Comparison of ENCODE assay signal across 8 cellular contexts in the genomic region with DNA sequence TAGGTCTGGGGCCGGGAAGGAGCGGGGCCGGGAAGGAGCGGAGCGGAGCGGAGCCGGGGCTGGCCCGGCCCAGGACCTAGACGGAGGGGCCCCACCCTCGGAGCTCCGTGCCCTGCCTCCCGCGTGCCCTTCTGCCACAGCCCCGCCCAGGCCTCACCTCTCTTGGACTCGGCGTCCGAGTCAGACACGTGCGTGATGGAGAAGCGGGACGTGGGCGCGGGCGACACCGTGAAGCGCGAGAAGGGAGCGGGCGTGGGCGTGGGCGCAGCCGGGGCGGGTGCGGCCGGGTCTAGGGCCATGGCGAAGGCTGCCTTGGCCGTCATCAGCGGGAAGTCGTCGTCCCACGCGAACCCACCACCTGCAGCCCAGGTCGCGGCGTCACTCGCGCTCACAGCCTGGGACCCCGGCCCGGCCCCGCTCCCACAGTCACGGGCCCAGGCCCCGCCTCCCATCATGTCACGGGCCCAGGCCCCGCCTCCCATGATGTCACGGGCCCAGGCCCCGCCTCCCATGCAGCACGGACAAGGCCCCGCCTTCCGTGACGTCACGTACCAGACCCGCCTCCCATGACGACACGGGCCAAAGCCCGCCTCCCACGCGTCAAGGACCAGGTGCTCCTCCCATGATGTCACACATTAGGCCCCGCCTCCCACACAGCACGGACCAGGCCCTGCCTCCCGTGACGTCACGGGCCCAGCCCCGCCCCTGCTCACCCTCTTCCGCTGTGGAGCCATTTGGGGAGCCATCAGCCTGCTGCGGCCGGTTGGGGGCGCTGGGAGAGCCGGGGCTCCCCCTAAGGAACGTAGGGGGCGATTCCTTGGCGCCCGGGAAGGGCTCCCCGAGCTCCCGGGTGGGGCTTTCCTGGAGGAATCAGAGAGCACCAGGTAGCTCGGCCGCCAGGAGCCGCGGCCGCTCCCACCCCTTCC.
A peak's percentile ranks its signal among the peaks of the same experiment; 100 is the strongest.
DNase-seq lines count a peak whose midpoint lies in the region; ATAC-seq and TF ChIP-seq lines count a peak whose summit lies in the region.

No MANE protein-coding gene starts in this region.

- H3K36me3 Mint-ChIP-seq in nephron progenitor cell (ENCODE audit: low read depth) = no peaks in the 10 kb centered on the region

- no peaks in the 10 kb centered on the region for H3K27me3 Mint-ChIP-seq in nephron progenitor cell (ENCODE audit: low read depth, poor library complexity)

- H3K4me1 Mint-ChIP-seq in nephron progenitor cell = peaks cover 12% of the 10 kb centered on the region

- H3K4me3 Mint-ChIP-seq in nephron progenitor cell = peak overlapping the region; percentile 70

- DNase-seq in CD1c-positive myeloid dendritic cell (ENCODE audit: extremely low spot score) (peak; percentile 92), RPMI8226 (peak; percentile 28), fibroblast of the conjunctiva (ENCODE audit: low read depth) (peak; percentile 93), nephron progenitor cell (peak; percentile 96)
- peak; percentile 93 for DNase-seq in activated effector memory CD4-positive, alpha-beta T cell treated with anti-CD3 and anti-CD28 coated beads, Interleukin-2, amount 50 U/mL, for 16 hours
- peak; percentile 88 for DNase-seq in stimulated activated naive CD8-positive, alpha-beta T cell treated with anti-CD3 and anti-CD28 coated beads, Interleukin-15, Interleukin-2, amounts not matched to agents 100 U/mL and 50 U/mL, for 24 hours

- H3K27ac Mint-ChIP-seq in nephron progenitor cell = peak overlapping the region; percentile 48

- no peaks in the 10 kb centered on the region for H3K9me3 Mint-ChIP-seq in nephron progenitor cell

- peak; percentile 49 for ATAC-seq in HG03439 (IDR thresholded peaks at IDR 0.05; ENCODE audit: unreplicated experiment)
- peak; percentile 50 for ATAC-seq in stimulated activated naive CD8-positive, alpha-beta T cell treated with anti-CD3 and anti-CD28 coated beads, Interleukin-15, Interleukin-2, amounts not matched to agents 100 U/mL and 50 U/mL, for 24 hours
- ATAC-seq in GM18873 (IDR thresholded peaks at IDR 0.05; ENCODE audit: low FRiP score, unreplicated experiment) = no peak

- TF ChIP-seq CTCF in nephron progenitor cell (IDR thresholded peaks at IDR 0.05) = peak; percentile 13

Comparison
In these comparisons a context has a peak if more than half of its experiments do, and no peak if none do; other contexts are left out.
1. DNase-seq: peak in every context shown above with its lines; median percentile 96 in nephron progenitor cell; 93 in activated effector memory CD4-positive, alpha-beta T cell treated with anti-CD3 and anti-CD28 coated beads, Interleukin-2, amount 50 U/mL, for 16 hours; 93 in fibroblast of the conjunctiva; 92 in CD1c-positive myeloid dendritic cell; 88 in stimulated activated naive CD8-positive, alpha-beta T cell treated with anti-CD3 and anti-CD28 coated beads, Interleukin-15, Interleukin-2, amounts not matched to agents 100 U/mL and 50 U/mL, for 24 hours; 28 in RPMI8226.